ENCODE assay signal across 24 cellular contexts in the genomic region with DNA sequence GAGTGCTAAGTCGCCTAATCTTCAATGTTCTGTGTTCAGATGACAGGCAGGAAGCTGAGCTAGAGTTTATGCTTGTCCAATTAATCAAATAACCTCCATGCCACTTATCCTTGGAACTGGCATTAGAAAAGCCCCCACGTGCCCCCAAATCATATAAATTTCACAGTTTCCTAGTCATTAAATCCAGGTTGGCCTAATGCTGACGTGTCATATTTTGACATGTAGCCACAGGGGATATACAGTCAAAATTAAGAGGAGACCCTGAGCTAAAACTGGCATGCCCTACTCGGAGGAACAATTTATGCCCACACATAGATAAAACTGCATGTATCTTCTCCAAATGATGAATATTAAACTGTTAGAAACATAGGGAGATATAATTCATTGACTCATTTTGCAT.
"Had no signal": no experiment of that assay in that cellular context is flagged by ENCODE, and none has a peak within 500 bp of the region (broad histone marks: within the 10 kb centered on the region; RNA-seq: fewer than 3 reads in every experiment).

No MANE protein-coding gene starts in this region.

- H3K9ac ChIP-seq: parathyroid adenoma had no signal

- H3K4me1 Mint-ChIP-seq: stimulated activated effector memory CD8-positive, alpha-beta T cell treated with anti-CD3 and anti-CD28 coated beads, Interleukin-12 subunit alpha, Interleukin-12 subunit beta, amount 100 ng/mL, for 72 hours had no signal

- H3K79me2 ChIP-seq: parathyroid adenoma had no signal

- H3K4me3 Mint-ChIP-seq: dendritic cell treated with granulocyte-macrophage colony-stimulating factor and Interleukin-4, amounts not matched to agents 40 ng/mL and 50 ng/mL, for 4 days; naive thymus-derived CD8-positive, alpha-beta T cell; stimulated activated effector memory CD8-positive, alpha-beta T cell treated with anti-CD3 and anti-CD28 coated beads, Interleukin-12 subunit alpha, Interleukin-12 subunit beta, amount 100 ng/mL, for 72 hours; stimulated activated naive CD8-positive, alpha-beta T cell treated with anti-CD3 and anti-CD28 coated beads, Interleukin-15, Interleukin-2, amounts not matched to agents 100 ng/mL and 50 ng/mL, for 24 hours had no signal

- H3K4me3 ChIP-seq: colonic mucosa, esophagus muscularis mucosa, gastroesophageal sphincter, heart left ventricle, left lung, sigmoid colon, thoracic aorta, tibial nerve, upper lobe of right lung, vagina had no signal

- H3K9me3 ChIP-seq: colonic mucosa, esophagus muscularis mucosa, gastroesophageal sphincter, heart left ventricle, left lung, neutrophil, sigmoid colon, thoracic aorta, tibial nerve, upper lobe of right lung, vagina had no signal

- H3K36me3 Mint-ChIP-seq: naive thymus-derived CD8-positive, alpha-beta T cell; stimulated activated effector memory CD8-positive, alpha-beta T cell treated with anti-CD3 and anti-CD28 coated beads, Interleukin-12 subunit alpha, Interleukin-12 subunit beta, amount 100 ng/mL, for 72 hours had no signal

- H2AFZ ChIP-seq: parathyroid adenoma had no signal

- H3K36me3 ChIP-seq: colonic mucosa, esophagus muscularis mucosa, gastroesophageal sphincter, heart left ventricle, left lung, neutrophil, sigmoid colon, thoracic aorta, tibial nerve, upper lobe of right lung, vagina had no signal

- FAIRE-seq: endothelial cell of umbilical vein, islet of Langerhans had no signal

- ATAC-seq: foreskin keratinocyte; gastroesophageal sphincter; heart left ventricle; left cardiac atrium; left lung; naive thymus-derived CD8-positive, alpha-beta T cell; stimulated activated effector memory CD8-positive, alpha-beta T cell treated with anti-CD3 and anti-CD28 coated beads, Interleukin-12 subunit alpha, Interleukin-12 subunit beta, amount 100 ng/mL, for 72 hours; upper lobe of right lung had no signal

- H3K27ac ChIP-seq: colonic mucosa, esophagus muscularis mucosa, foreskin keratinocyte, gastroesophageal sphincter, heart left ventricle, left lung, neutrophil, parathyroid adenoma, sigmoid colon, thoracic aorta, tibial nerve, upper lobe of right lung, vagina had no signal

- H3K27ac Mint-ChIP-seq: dendritic cell treated with granulocyte-macrophage colony-stimulating factor and Interleukin-4, amounts not matched to agents 40 ng/mL and 50 ng/mL, for 4 days; naive thymus-derived CD8-positive, alpha-beta T cell; stimulated activated effector memory CD8-positive, alpha-beta T cell treated with anti-CD3 and anti-CD28 coated beads, Interleukin-12 subunit alpha, Interleukin-12 subunit beta, amount 100 ng/mL, for 72 hours had no signal

- H3K27me3 Mint-ChIP-seq: stimulated activated naive CD8-positive, alpha-beta T cell treated with anti-CD3 and anti-CD28 coated beads, Interleukin-15, Interleukin-2, amounts not matched to agents 100 ng/mL and 50 ng/mL, for 24 hours had no signal

- DNase-seq: colonic mucosa; effector CD8-positive, alpha-beta T cell; foreskin keratinocyte; heart left ventricle; hippocampal formation; left cardiac atrium; left lung; naive thymus-derived CD8-positive, alpha-beta T cell; sigmoid colon; stimulated activated CD4-positive, alpha-beta T cell treated with anti-CD3 and anti-CD28 coated beads, Interleukin-2, amount 100 ng/mL, for 24 hours; stimulated activated CD4-positive, alpha-beta T cell treated with anti-CD3 and anti-CD28 coated beads, Interleukin-4, amount 100 ng/mL, for 24 hours; upper lobe of right lung had no signal

- H3K27me3 ChIP-seq: colonic mucosa, esophagus muscularis mucosa, foreskin keratinocyte, gastroesophageal sphincter, heart left ventricle, left lung, neutrophil, sigmoid colon, tibial nerve, upper lobe of right lung, vagina had no signal

- H3K9me3 Mint-ChIP-seq: dendritic cell treated with granulocyte-macrophage colony-stimulating factor and Interleukin-4, amounts not matched to agents 40 ng/mL and 50 ng/mL, for 4 days; stimulated activated effector memory CD8-positive, alpha-beta T cell treated with anti-CD3 and anti-CD28 coated beads, Interleukin-12 subunit alpha, Interleukin-12 subunit beta, amount 100 ng/mL, for 72 hours; stimulated activated naive CD8-positive, alpha-beta T cell treated with anti-CD3 and anti-CD28 coated beads, Interleukin-15, Interleukin-2, amounts not matched to agents 100 ng/mL and 50 ng/mL, for 24 hours had no signal

- H3K4me1 ChIP-seq: colonic mucosa, esophagus muscularis mucosa, foreskin keratinocyte, gastroesophageal sphincter, parathyroid adenoma, sigmoid colon, tibial nerve, upper lobe of right lung, vagina had no signal
